In genomic region chr6:35343835-35344550, GRCh38 we compare ENCODE assay signal across 9 cellular contexts. TPM values are rescaled to one million over a fixed set of nuclear protein-coding genes. Genes with fewer than 3 reads are reported as not detected.
DNase-seq lines count a peak whose midpoint lies in the region; ATAC-seq and TF ChIP-seq lines count a peak whose summit lies in the region.
"Had no signal": no experiment of that assay in that cellular context is flagged by ENCODE, and none has a peak within 500 bp of the region (broad histone marks: within the 10 kb centered on the region; RNA-seq: fewer than 3 reads in every experiment).

No MANE protein-coding gene starts in this region.

- H3K27me3 Mint-ChIP-seq in activated CD4-positive, alpha-beta T cell treated with anti-CD3 and anti-CD28 coated beads, Interleukin-2, amount 10 ng/mL, durations not matched to agents 7 days and 5 days: no peaks in the 10 kb centered on the region
- H3K27me3 Mint-ChIP-seq in activated naive CD8-positive, alpha-beta T cell treated with anti-CD3 and anti-CD28 coated beads, Interleukin-2, amount 50 U/mL, for 24 hours: no peaks in the 10 kb centered on the region

- no peak for TF ChIP-seq RAD21 in liver (IDR thresholded peaks at IDR 0.05)

- peaks cover 0 to 18% (median 11%) of the 10 kb centered on the region in 4 donors for H3K36me3 ChIP-seq in liver (ENCODE audit: control insufficient read depth in 4 of 4, insufficient read depth in 3 of 4, low read depth in 1 of 4, low read length in 3 of 4)
- peaks cover 16% of the 10 kb centered on the region for H3K36me3 ChIP-seq in thoracic aorta

- peak overlapping the region; percentile 73 to 91 (median 86) for H3K4me3 ChIP-seq in liver (ENCODE audit: low read depth in 1 of 3, low read length in 3 of 3)
- H3K4me3 ChIP-seq in thoracic aorta: peak overlapping the region; percentile 94

- H3K9me3 ChIP-seq in liver (ENCODE audit: control insufficient read depth in 4 of 4, low read length in 3 of 4) (no peaks in the 10 kb centered on the region), thoracic aorta (no peaks in the 10 kb centered on the region)

- TF ChIP-seq CTCF in liver (IDR thresholded peaks at IDR 0.05; ENCODE audit: low read depth, low read length, missing input control): no peak
- no peak for TF ChIP-seq CTCF in thoracic aorta (IDR thresholded peaks at IDR 0.05)

- H3K27ac ChIP-seq in liver (ENCODE audit: low read depth in 1 of 2, low read length in 2 of 2) (peak overlapping the region; percentile 83 to 84), thoracic aorta (peak overlapping the region; percentile 68 to 74)

- peaks cover 0 to 26% (median 22%) of the 10 kb centered on the region in 4 donors for H3K4me1 ChIP-seq in liver (ENCODE audit: control insufficient read depth in 4 of 4, insufficient read depth in 4 of 4, low read length in 3 of 4)
- H3K4me1 ChIP-seq in thoracic aorta (ENCODE audit: control insufficient read depth in 1 of 2, low read depth in 2 of 2): peaks cover 5 to 25% of the 10 kb centered on the region in 2 donors

- H3K27me3 ChIP-seq in liver (ENCODE audit: control insufficient read depth in 4 of 4, insufficient read depth in 4 of 4, low read length in 3 of 4) (no peaks in the 10 kb centered on the region), thoracic aorta (replicated peaks; ENCODE audit: insufficient read depth) (no peaks in the 10 kb centered on the region)

- H3K4me1 Mint-ChIP-seq in activated CD4-positive, alpha-beta T cell treated with anti-CD3 and anti-CD28 coated beads, Interleukin-2, amount 10 ng/mL, durations not matched to agents 7 days and 5 days: peaks cover 61% of the 10 kb centered on the region
- peaks cover 55% of the 10 kb centered on the region for H3K4me1 Mint-ChIP-seq in activated naive CD8-positive, alpha-beta T cell treated with anti-CD3 and anti-CD28 coated beads, Interleukin-2, amount 50 U/mL, for 24 hours

- peak overlapping the region; percentile 64 for H3K27ac Mint-ChIP-seq in activated CD4-positive, alpha-beta T cell treated with anti-CD3 and anti-CD28 coated beads, Interleukin-2, amount 10 ng/mL, durations not matched to agents 7 days and 5 days
- H3K27ac Mint-ChIP-seq in activated naive CD8-positive, alpha-beta T cell treated with anti-CD3 and anti-CD28 coated beads, Interleukin-2, amount 50 U/mL, for 24 hours: peak overlapping the region; percentile 74

- CTCF ChIA-PET in activated CD4-positive, alpha-beta T cell treated with anti-CD3 and anti-CD28 coated beads, Interleukin-2, amount 10 ng/mL, durations not matched to agents 7 days and 5 days (lab: Charles Lee): interaction anchor here (1.2 to 4.7 kb wide), 9 partner anchors 14 to 124 kb away, joined by 3 to 65 read pairs (median 6); partner anchors contain the start of genes DEF6, FANCE and RPL10A

- WGBS in liver: 68% methylated on average over 6 of the region's 6 CpGs

- POLR2A ChIA-PET in activated CD4-positive, alpha-beta T cell treated with anti-CD3 and anti-CD28 coated beads, Interleukin-2, amount 10 ng/mL, durations not matched to agents 7 days and 5 days (lab: Charles Lee): no interaction called here

- H3K9me3 Mint-ChIP-seq in activated CD4-positive, alpha-beta T cell treated with anti-CD3 and anti-CD28 coated beads, Interleukin-2, amount 10 ng/mL, durations not matched to agents 7 days and 5 days: no peaks in the 10 kb centered on the region
- no peaks in the 10 kb centered on the region for H3K9me3 Mint-ChIP-seq in activated naive CD8-positive, alpha-beta T cell treated with anti-CD3 and anti-CD28 coated beads, Interleukin-2, amount 50 U/mL, for 24 hours

- H3K9ac ChIP-seq in liver (ENCODE audit: low read depth in 1 of 2, low read length in 2 of 2): peak overlapping the region in 1 of 2 donors; percentile 77

- peaks cover 43% of the 10 kb centered on the region for H3K36me3 Mint-ChIP-seq in activated CD4-positive, alpha-beta T cell treated with anti-CD3 and anti-CD28 coated beads, Interleukin-2, amount 10 ng/mL, durations not matched to agents 7 days and 5 days (ENCODE audit: low read depth)
- peaks cover 22% of the 10 kb centered on the region for H3K36me3 Mint-ChIP-seq in activated naive CD8-positive, alpha-beta T cell treated with anti-CD3 and anti-CD28 coated beads, Interleukin-2, amount 50 U/mL, for 24 hours (ENCODE audit: low read depth)

- no peak for ATAC-seq in activated naive CD8-positive, alpha-beta T cell treated with anti-CD3 and anti-CD28 coated beads, Interleukin-2, amount 50 U/mL, for 24 hours
- no peak for ATAC-seq in thoracic aorta (ENCODE audit: insufficient number of reproducible peaks, low FRiP score, low read depth)
- ATAC-seq in GM19467 (IDR thresholded peaks at IDR 0.05; ENCODE audit: unreplicated experiment): no peak

- no peak for DNase-seq in activated CD4-positive, alpha-beta T cell treated with anti-CD3 and anti-CD28 coated beads, Interleukin-2, amount 10 ng/mL, durations not matched to agents 7 days and 5 days
- no peak for DNase-seq in activated CD4-positive, alpha-beta T cell treated with anti-CD3 and anti-CD28 coated beads for 1 hour
- DNase-seq in activated naive CD8-positive, alpha-beta T cell treated with anti-CD3 and anti-CD28 coated beads, Interleukin-2, amount 50 U/mL, for 24 hours: no peak
- DNase-seq in thoracic aorta (ENCODE audit: low spot score) (no peak), NCI-H2227 treated with DMSO at 0.1 percent for 48 hours (lab: John Stamatoyannopoulos, UW) (no peak), DMS153 treated with DMSO at 0.1 percent for 48 hours (lab: John Stamatoyannopoulos, UW; ENCODE audit: unreplicated experiment) (no peak)
- DNase-seq: NCI-H748 treated with DMSO at 0.1 percent for 48 hours had no signal

- H3K4me3 Mint-ChIP-seq in activated CD4-positive, alpha-beta T cell treated with anti-CD3 and anti-CD28 coated beads, Interleukin-2, amount 10 ng/mL, durations not matched to agents 7 days and 5 days: peak overlapping the region; percentile 96
- peak overlapping the region; percentile 96 for H3K4me3 Mint-ChIP-seq in activated naive CD8-positive, alpha-beta T cell treated with anti-CD3 and anti-CD28 coated beads, Interleukin-2, amount 50 U/mL, for 24 hours

TF ChIP-seq in liver, 16 proteins besides CTCF, POLR2A, EP300 and RAD21:
- TF ChIP-seq RXRA (IDR thresholded peaks at IDR 0.05) (no peak), MAX (IDR thresholded peaks at IDR 0.05) (peak; percentile 26), HNF4G (IDR thresholded peaks at IDR 0.05) (no peak), ATF3 (IDR thresholded peaks at IDR 0.05) (no peak), ZBTB33 (IDR thresholded peaks at IDR 0.05) (no peak), HNF4A (conservative IDR thresholded peaks at IDR 0.05) (peak in 1 of 2 donors; percentile 5)

RNA-seq across cellular contexts. Expression of gene PPARD, which starts 1.6 kb away (rescaled TPM):
- 10 to 100 TPM; 24.4 to 25.8 TPM for total RNA-seq in activated CD4-positive, alpha-beta T cell treated with anti-CD3 and anti-CD28 coated beads, Interleukin-2, amount 10 ng/mL, durations not matched to agents 7 days and 5 days
- 1 to 10 TPM; 2.1 to 7.3 TPM for total RNA-seq in liver
- polyA plus RNA-seq in liver: 1 to 10 TPM; 2.8 to 7.8 TPM
- total RNA-seq in thoracic aorta: 10 to 100 TPM; 15.8 to 38.4 TPM

RNA-seq across cellular contexts. Expression of gene DEF6, which starts 46.4 kb away (rescaled TPM):
- total RNA-seq in activated CD4-positive, alpha-beta T cell treated with anti-CD3 and anti-CD28 coated beads, Interleukin-2, amount 10 ng/mL, durations not matched to agents 7 days and 5 days: 100 to 1,000 TPM; 186 to 219 TPM
- total RNA-seq in liver (1 to 10 TPM; 3.3 to 6.3 TPM), thoracic aorta (1 to 10 TPM; 7.6 to 9.1 TPM)
- 1 to 10 TPM; 1.0 to 1.6 TPM for polyA plus RNA-seq in liver

Comparison
In these comparisons a context has a peak if more than half of its experiments do, and no peak if none do; other contexts are left out.
1. RNA of gene DEF6, which starts 46.4 kb away (total RNA-seq): 186 to 219 TPM in activated CD4-positive, alpha-beta T cell treated with anti-CD3 and anti-CD28 coated beads, Interleukin-2, amount 10 ng/mL, durations not matched to agents 7 days and 5 days; 7.6 to 9.1 TPM in thoracic aorta and 3.3 to 6.3 TPM in liver; every median in the first group is over 10 times any median in the second.